Comparison of ENCODE assay signal across 15 cellular contexts in the genomic region with DNA sequence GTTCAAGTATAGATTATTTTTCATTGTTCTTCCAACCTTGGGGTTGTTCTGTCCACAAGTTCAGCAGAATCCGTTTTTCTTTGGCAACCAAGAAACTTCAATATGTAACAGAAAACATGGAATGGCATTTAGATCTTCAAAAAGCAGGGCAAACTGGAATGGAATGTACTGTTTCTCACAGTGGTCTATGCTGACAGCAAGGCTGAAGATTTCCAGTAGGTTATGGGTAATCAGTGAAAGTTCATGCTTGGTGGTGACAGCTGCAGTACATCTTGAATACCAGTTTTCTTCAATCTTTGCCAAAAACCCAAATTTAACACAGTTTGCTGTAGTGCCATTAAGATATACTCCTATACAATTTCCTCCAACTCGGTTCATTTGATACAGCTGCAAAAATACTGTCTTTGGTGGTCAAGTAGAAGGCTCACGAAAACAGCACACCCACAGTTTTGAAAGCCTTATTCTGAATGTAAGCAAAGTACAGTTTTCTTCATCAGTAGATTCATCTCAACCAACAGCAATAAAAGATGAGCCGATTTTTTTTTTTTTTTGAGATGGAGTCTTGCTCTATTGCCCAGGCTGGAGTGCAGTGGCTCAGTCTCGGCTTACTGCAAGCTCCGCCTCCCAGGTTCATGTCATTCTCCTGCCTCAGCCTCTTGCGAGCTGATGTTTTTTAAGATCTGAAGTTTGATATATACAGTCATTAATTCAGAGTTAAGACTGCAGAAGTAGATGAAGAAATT. TPM values are rescaled to one million over a fixed set of nuclear protein-coding genes. Genes with fewer than 3 reads are reported as not detected.
DNase-seq lines count a peak whose midpoint lies in the region; ATAC-seq and TF ChIP-seq lines count a peak whose summit lies in the region.
"Had no signal": no experiment of that assay in that cellular context is flagged by ENCODE, and none has a peak within 500 bp of the region (broad histone marks: within the 10 kb centered on the region; RNA-seq: fewer than 3 reads in every experiment).

No MANE protein-coding gene starts in this region.

- peaks cover 43% of the 10 kb centered on the region for H3K36me3 Mint-ChIP-seq in WTC11

- H4K20me1 ChIP-seq in BLaER1 treated with 17β-estradiol and CSF1 and Interleukin-3, amounts not matched to agents 10 nM and 100 nM: peaks cover 75 to 98% (median 93%) of the 10 kb centered on the region in 11 experiments; a peak in 20 of 22 replicates
- peaks cover 24% of the 10 kb centered on the region; the same call in 1 of the 2 replicates for H4K20me1 ChIP-seq in DND-41 (ENCODE audit: insufficient read depth, low read length)

- no peak overlapping the region for H3K4me3 ChIP-seq in BLaER1 treated with 17β-estradiol and CSF1 and Interleukin-3, amounts not matched to agents 10 nM and 100 nM
- H3K4me3 ChIP-seq in DND-41 (ENCODE audit: low read depth in 1 of 2, low read length in 2 of 2) (no peak overlapping the region), mesenchymal stem cell (ENCODE audit: insufficient read depth in 1 of 2, low read depth in 1 of 2, low read length in 2 of 2) (peak overlapping the region in 1 of 2 experiments; percentile 98)
- H3K4me3 ChIP-seq: thoracic aorta had no signal

- no peak overlapping the region for H3K18ac ChIP-seq in mesenchymal stem cell (ENCODE audit: low read depth in 1 of 2, low read length in 2 of 2)

- no peaks in the 10 kb centered on the region for H3K27me3 ChIP-seq in BLaER1 treated with 17β-estradiol and CSF1 and Interleukin-3, amounts not matched to agents 10 nM and 100 nM
- H3K27me3 ChIP-seq in DND-41 (ENCODE audit: insufficient read depth, low read length, poor library complexity): no peaks in the 10 kb centered on the region
- H3K27me3 ChIP-seq in mesenchymal stem cell (ENCODE audit: control insufficient read depth in 1 of 2, insufficient read depth in 1 of 2, low read length in 2 of 2): no peaks in the 10 kb centered on the region

- TF ChIP-seq CTCF in DND-41 (IDR thresholded peaks at IDR 0.05; ENCODE audit: borderline replicate concordance, extremely low read depth, low read length, poor library complexity, severe bottlenecking) (no peak), WTC11 (IDR thresholded peaks at IDR 0.05) (no peak), GM10248 (IDR thresholded peaks at IDR 0.05; ENCODE audit: control extremely low read depth, extremely low read depth, low read depth, missing control alignments) (no peak)

- H3K14ac ChIP-seq in mesenchymal stem cell (ENCODE audit: low read length in 2 of 2): no peak overlapping the region

- H3K9me3 Mint-ChIP-seq in WTC11: no peaks in the 10 kb centered on the region
- H3K9me3 Mint-ChIP-seq: activated naive CD4-positive, alpha-beta T cell treated with anti-CD3 and anti-CD28 coated beads, Interleukin-2, amount 50 U/mL, for 72 hours; central memory CD8-positive, alpha-beta T cell; naive B cell had no signal

- H3K4ac ChIP-seq in mesenchymal stem cell (ENCODE audit: low read depth in 1 of 2, low read length in 2 of 2): no peak overlapping the region

- H4K8ac ChIP-seq in mesenchymal stem cell (ENCODE audit: low read length): no peak overlapping the region

- ATAC-seq in DND-41 (ENCODE audit: insufficient read depth, low read depth): no peak
- no peak for ATAC-seq in WTC11
- no peak for ATAC-seq in HG03025 (IDR thresholded peaks at IDR 0.05; ENCODE audit: low FRiP score, unreplicated experiment)
- no peak for ATAC-seq in GM18867 (IDR thresholded peaks at IDR 0.05; ENCODE audit: unreplicated experiment)
- ATAC-seq: activated naive CD4-positive, alpha-beta T cell treated with anti-CD3 and anti-CD28 coated beads, Interleukin-2, amount 50 U/mL, for 72 hours had no signal

- POLR2A ChIA-PET in WTC11 (lab: Charles Lee) (no interaction called here), GM10248 (lab: Yijun Ruan, JAX) (no interaction called here)

- H2BK120ac ChIP-seq in mesenchymal stem cell (ENCODE audit: low read depth, low read length): no peak overlapping the region

- H2AK5ac ChIP-seq in mesenchymal stem cell (ENCODE audit: low read length, severe bottlenecking): no peak overlapping the region

- no peak overlapping the region for H2BK5ac ChIP-seq in mesenchymal stem cell (ENCODE audit: low read depth, low read length, poor library complexity, severe bottlenecking)

- no peaks in the 10 kb centered on the region for H3K9me3 ChIP-seq in BLaER1 treated with 17β-estradiol and CSF1 and Interleukin-3, amounts not matched to agents 10 nM and 100 nM (replicated peaks in 1 of 11)
- H3K9me3 ChIP-seq in DND-41 (ENCODE audit: insufficient read depth, low read length, severe bottlenecking): no peaks in the 10 kb centered on the region
- no peaks in the 10 kb centered on the region for H3K9me3 ChIP-seq in mesenchymal stem cell (ENCODE audit: control insufficient read depth, low read length)
- H3K9me3 ChIP-seq: thoracic aorta had no signal

- no peak overlapping the region for H3K4me3 Mint-ChIP-seq in WTC11
- H3K4me3 Mint-ChIP-seq: central memory CD8-positive, alpha-beta T cell had no signal

- H3K27ac ChIP-seq in BLaER1 treated with 17β-estradiol and CSF1 and Interleukin-3, amounts not matched to agents 10 nM and 100 nM: no peak overlapping the region
- no peak overlapping the region for H3K27ac ChIP-seq in DND-41 (ENCODE audit: low read length)
- no peak overlapping the region for H3K27ac ChIP-seq in mesenchymal stem cell (ENCODE audit: low read length, poor library complexity, severe bottlenecking)
- H3K27ac ChIP-seq: thoracic aorta had no signal

- H3K4me2 ChIP-seq in BLaER1 treated with 17β-estradiol and CSF1 and Interleukin-3, amounts not matched to agents 10 nM and 100 nM: peak overlapping the region in 8 of 11 experiments; percentile 3 to 100 (median 98); a peak in 7 of 22 replicates
- H3K4me2 ChIP-seq in DND-41 (ENCODE audit: insufficient read depth, low read length): peak overlapping the region; percentile 43; the same call in 1 of the 2 replicates
- no peak overlapping the region for H3K4me2 ChIP-seq in mesenchymal stem cell (ENCODE audit: low read length, poor library complexity, severe bottlenecking)

- H3K79me1 ChIP-seq in mesenchymal stem cell (replicated peaks; ENCODE audit: low read length, poor library complexity, severe bottlenecking): no peaks in the 10 kb centered on the region

- peaks cover 27% of the 10 kb centered on the region for H3K4me1 Mint-ChIP-seq in WTC11

- no peak overlapping the region for H2BK15ac ChIP-seq in mesenchymal stem cell (ENCODE audit: low read depth, poor library complexity, severe bottlenecking)

- H3K27me3 Mint-ChIP-seq in WTC11 (ENCODE audit: low read depth): no peaks in the 10 kb centered on the region
- H3K27me3 Mint-ChIP-seq: central memory CD8-positive, alpha-beta T cell; naive B cell had no signal

- no peak for DNase-seq in DND-41
- no peak for DNase-seq in WTC11 (ENCODE audit: low spot score)
- DNase-seq in mesenchymal stem cell: no peak
- DNase-seq in GM10248 (ENCODE audit: extremely low spot score): no peak
- no peak for DNase-seq in NCI-H748 (lab: John Stamatoyannopoulos, UW; ENCODE audit: unreplicated experiment)
- DNase-seq: DMS153, naive B cell, NCI-H1694, NCI-H446 had no signal

- peaks cover 55 to 88% (median 64%) of the 10 kb centered on the region in 10 experiments for H3K4me1 ChIP-seq in BLaER1 treated with 17β-estradiol and CSF1 and Interleukin-3, amounts not matched to agents 10 nM and 100 nM
- H3K4me1 ChIP-seq in DND-41 (ENCODE audit: insufficient read depth, low read length) (peaks cover 78% of the 10 kb centered on the region), mesenchymal stem cell (ENCODE audit: control insufficient read depth, insufficient read depth, low read depth, low read length) (peaks cover 4% of the 10 kb centered on the region)

- H2AFZ ChIP-seq in DND-41 (ENCODE audit: low read depth, low read length) (no peak overlapping the region), mesenchymal stem cell (ENCODE audit: low read depth, low read length) (no peak overlapping the region)

- peaks cover 96% of the 10 kb centered on the region for H3K79me2 ChIP-seq in DND-41 (ENCODE audit: insufficient read depth, low read length)

- H3K9ac ChIP-seq in BLaER1 treated with 17β-estradiol and CSF1 and Interleukin-3, amounts not matched to agents 10 nM and 100 nM: no peak overlapping the region
- H3K9ac ChIP-seq in DND-41 (ENCODE audit: low read depth, low read length): no peak overlapping the region
- peak overlapping the region; percentile 36 for H3K9ac ChIP-seq in mesenchymal stem cell (ENCODE audit: low read length)

- H3K27ac Mint-ChIP-seq in WTC11: no peak overlapping the region

- H3K36me3 ChIP-seq in BLaER1 treated with 17β-estradiol and CSF1 and Interleukin-3, amounts not matched to agents 10 nM and 100 nM: peaks cover 57 to 74% (median 65%) of the 10 kb centered on the region in 11 experiments
- peaks cover 53% of the 10 kb centered on the region for H3K36me3 ChIP-seq in DND-41 (ENCODE audit: insufficient read depth, low read length)
- H3K36me3 ChIP-seq in mesenchymal stem cell (ENCODE audit: control insufficient read depth in 1 of 2, insufficient read depth in 2 of 2, low read depth in 1 of 2, low read length in 2 of 2): peaks cover 14 to 59% of the 10 kb centered on the region in 2 experiments

- H4K91ac ChIP-seq in mesenchymal stem cell (ENCODE audit: low read length): no peak overlapping the region

- no peak overlapping the region for H2BK12ac ChIP-seq in mesenchymal stem cell (ENCODE audit: low read length in 2 of 2)

- H3K23ac ChIP-seq in mesenchymal stem cell (ENCODE audit: low read length in 2 of 2): no peak overlapping the region

- CTCF ChIA-PET in WTC11 (lab: Charles Lee) (no interaction called here), GM10248 (lab: Yijun Ruan, JAX) (interaction anchor here (1.2 to 2.0 kb wide), 2 partner anchors 11 to 25 kb away, joined by 3 to 8 read pairs; a partner anchor contains a TSS)

- WGBS in mesenchymal stem cell: 96% methylated on average over 6 of the region's 7 CpGs

TF ChIP-seq in WTC11, 78 proteins besides CTCF, POLR2A, EP300 and RAD21:
- 0 out of 2 replicates have a peak, but pooled peaks have one; percentile 9 for TF ChIP-seq ZNF121 (CRISPR knock-in tag; IDR thresholded peaks at IDR 0.05)
- no peak for TF ChIP-seq KAT7 (CRISPR knock-in tag; IDR thresholded peaks at IDR 0.05; ENCODE audit: borderline replicate concordance)
TF ChIP-seq in WTC11: peak in this region for 1.

RNA-seq across cellular contexts. Expression of a gene that starts 4.9 kb away (rescaled TPM):
- total RNA-seq in WTC11 (2021): 7.8 to 10.1 TPM (median 8.7 TPM) in 3 replicates
- polyA plus RNA-seq in mesenchymal stem cell (2013, experiment 1 of 2): 4.2 TPM
- 4.0 TPM for polyA plus RNA-seq in mesenchymal stem cell (2013, experiment 2 of 2)

RNA-seq across cellular contexts. Expression of a gene that starts 12.3 kb away (rescaled TPM):
- 2,360 to 2,535 TPM (median 2,479 TPM) in 3 replicates for total RNA-seq in WTC11 (2021)
- 2,784 TPM for polyA plus RNA-seq in mesenchymal stem cell (2013, experiment 1 of 2)
- 2,751 TPM for polyA plus RNA-seq in mesenchymal stem cell (2013, experiment 2 of 2)

RNA-seq across cellular contexts. Expression of a gene that starts 32.9 kb away (rescaled TPM):
- 31.9 to 33.5 TPM (median 32.2 TPM) in 3 replicates for total RNA-seq in WTC11 (2021)
- polyA plus RNA-seq in mesenchymal stem cell (2013, experiment 1 of 2): 19.1 TPM
- polyA plus RNA-seq in mesenchymal stem cell (2013, experiment 2 of 2): 19.0 TPM

RNA-seq across cellular contexts. Expression of a gene that starts 51.0 kb away (rescaled TPM):
- 0.64 to 1.4 TPM (median 0.98 TPM) in 3 replicates for total RNA-seq in WTC11 (2021)
- polyA plus RNA-seq in mesenchymal stem cell (2013, experiment 1 of 2): 1.8 TPM
- polyA plus RNA-seq in mesenchymal stem cell (2013, experiment 2 of 2): 1.4 TPM
